In the genomic region with DNA sequence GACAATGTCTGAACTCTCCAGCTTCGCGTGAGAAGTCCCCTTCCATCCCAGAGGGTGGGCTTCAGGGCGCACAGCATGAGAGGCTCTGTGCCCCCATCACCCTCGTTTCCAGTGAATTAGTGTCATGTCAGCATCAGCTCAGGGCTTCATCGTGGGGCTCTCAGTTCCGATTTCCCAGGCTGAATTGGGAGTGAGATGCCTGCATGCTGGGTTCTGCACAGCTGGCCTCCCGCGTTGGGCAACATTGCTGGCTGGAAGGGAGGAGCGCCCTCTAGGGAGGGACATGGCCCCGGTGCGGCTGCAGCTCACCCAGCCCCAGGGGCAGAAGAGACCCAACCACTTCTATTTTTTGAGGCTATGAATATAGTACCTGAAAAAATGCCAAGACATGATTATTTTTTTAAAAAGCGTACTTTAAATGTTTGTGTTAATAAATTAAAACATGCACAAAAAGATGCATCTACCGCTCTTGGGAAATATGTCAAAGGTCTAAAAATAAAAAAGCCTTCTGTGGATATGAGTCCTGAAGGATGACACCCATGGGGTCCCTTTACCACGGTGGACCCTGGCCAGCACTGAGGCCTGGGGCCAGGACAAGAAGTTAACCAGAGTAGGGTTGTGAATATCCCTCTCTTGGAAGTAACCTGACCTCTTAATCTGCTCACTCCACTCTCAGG, we compare ENCODE assay signal across 8 cellular contexts. TPM values are rescaled to one million over a fixed set of nuclear protein-coding genes. Genes with fewer than 3 reads are reported as not detected.
DNase-seq lines count a peak whose midpoint lies in the region; FAIRE-seq and TF ChIP-seq lines count a peak whose summit lies in the region.

No MANE protein-coding gene starts in this region.

- TF ChIP-seq CTCF in WERI-Rb-1 (IDR thresholded peaks at IDR 0.05; ENCODE audit: low read depth, low read length) (peak; percentile 92), bronchial epithelial cell (IDR thresholded peaks at IDR 0.05; ENCODE audit: insufficient read depth, low read length, severe bottlenecking) (peak; percentile 75), kidney epithelial cell (IDR thresholded peaks at IDR 0.05; ENCODE audit: insufficient read depth, low read length, poor library complexity, severe bottlenecking) (peak; percentile 66)

- H3K36me3 ChIP-seq in WERI-Rb-1 (no peaks in the 10 kb centered on the region), bronchial epithelial cell (ENCODE audit: control insufficient read depth, insufficient read depth, low read length) (no peaks in the 10 kb centered on the region), kidney epithelial cell (ENCODE audit: control insufficient read depth, insufficient read depth, low read length) (no peaks in the 10 kb centered on the region)

- peak; percentile 15 for DNase-seq in NCI-H510A treated with DMSO at 0.1 percent for 48 hours (lab: John Stamatoyannopoulos, UW)
- no peak for DNase-seq in NCI-H510A (lab: John Stamatoyannopoulos, UW)
- peak; percentile 16 for DNase-seq in LoVo (ENCODE audit: low spot score)
- DNase-seq in WERI-Rb-1, result peak; percentile 58
- peak; percentile 12 for DNase-seq in bronchial epithelial cell (ENCODE audit: low read depth)
- no peak for DNase-seq in kidney epithelial cell (ENCODE audit: low read depth)
- DNase-seq in stimulated activated CD4-positive, alpha-beta T cell treated with anti-CD3 and anti-CD28 coated beads, TNF-alpha, amount 100 ng/mL, for 24 hours (ENCODE audit: low read depth in 3 of 3), result peak; percentile 28 to 64 (median 38)
- no peak for DNase-seq in amniotic stem cell (lab: John Stamatoyannopoulos, UW)

- H3K9me3 ChIP-seq in WERI-Rb-1 (ENCODE audit: severe bottlenecking), result no peaks in the 10 kb centered on the region

- H3K27ac ChIP-seq in WERI-Rb-1, result no peak overlapping the region

- no peak for FAIRE-seq in bronchial epithelial cell (lab: Jason Lieb, UNC)

- H3K27me3 ChIP-seq in WERI-Rb-1 (ENCODE audit: insufficient read depth, low read depth, severe bottlenecking), result peaks cover 41% of the 10 kb centered on the region
- no peaks in the 10 kb centered on the region for H3K27me3 ChIP-seq in bronchial epithelial cell (ENCODE audit: control insufficient read depth, insufficient read depth, low read length)
- no peaks in the 10 kb centered on the region for H3K27me3 ChIP-seq in kidney epithelial cell (ENCODE audit: control insufficient read depth, insufficient read depth, low read length)

- H3K4me3 ChIP-seq in WERI-Rb-1 (ENCODE audit: low read depth, low read length) (no peak overlapping the region), bronchial epithelial cell (ENCODE audit: low read depth, low read length) (no peak overlapping the region), kidney epithelial cell (ENCODE audit: low read depth, low read length) (no peak overlapping the region)

RNA-seq across cellular contexts. Expression of gene ITGAD, which starts 10.5 kb away (rescaled TPM):
- total RNA-seq in bronchial epithelial cell (not detected in 2 replicates), kidney epithelial cell (not detected in 2 replicates)

RNA-seq across cellular contexts. Expression of gene ITGAX, which starts 27.6 kb away (rescaled TPM):
- total RNA-seq in bronchial epithelial cell (under 0.01 TPM in 1 of 2 replicates, not detected in the other), kidney epithelial cell (0.04 and 0.14 TPM in 2 replicates)

RNA-seq across cellular contexts. Expression of gene COX6A2, which starts 45.5 kb away (rescaled TPM):
- not detected in 2 replicates for total RNA-seq in bronchial epithelial cell
- total RNA-seq in kidney epithelial cell, result not detected in 2 replicates

RNA-seq across cellular contexts. Expression of gene ZNF843, which starts 60.0 kb away (rescaled TPM):
- under 0.01 and 0.13 TPM in 2 replicates for total RNA-seq in bronchial epithelial cell
- total RNA-seq in kidney epithelial cell, result 0.89 and 3.2 TPM in 2 replicates

Comparison
In these comparisons a context has a peak if more than half of its experiments do, and no peak if none do; other contexts are left out.
1. DNase-seq: peak in NCI-H510A treated with DMSO at 0.1 percent for 48 hours (single experiment), LoVo (single experiment), WERI-Rb-1 (single experiment), bronchial epithelial cell (single experiment) and stimulated activated CD4-positive, alpha-beta T cell treated with anti-CD3 and anti-CD28 coated beads, TNF-alpha, amount 100 ng/mL, for 24 hours (3 of 3); none in NCI-H510A (single experiment), kidney epithelial cell (single experiment) and amniotic stem cell (single experiment).
2. Peak in every context shown above with its lines, with median percentiles within 50 percentile points of each other: CTCF ChIP-seq.